Comparison of ENCODE assay signal across 15 cellular contexts in the genomic region with DNA sequence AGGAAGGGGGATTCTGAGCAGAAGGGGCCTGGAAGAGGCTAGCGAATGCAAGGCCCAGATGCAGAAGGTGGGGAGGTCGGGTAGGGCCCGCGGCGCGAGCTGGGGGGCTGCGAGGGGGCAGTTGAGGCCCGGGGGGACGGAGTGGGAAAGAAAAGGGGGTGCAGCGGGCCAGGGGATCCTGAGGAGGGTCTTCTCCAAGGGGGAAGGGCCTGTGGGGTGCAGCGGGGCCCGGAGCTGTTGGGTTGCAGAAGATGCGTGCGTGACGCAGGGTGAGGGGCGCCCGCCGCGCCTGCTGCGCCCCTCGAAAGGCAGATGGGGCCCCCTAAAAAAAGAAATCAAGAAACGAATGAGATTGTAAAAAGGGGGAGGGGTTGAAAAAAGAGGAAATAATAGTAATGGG. TPM values are rescaled to one million over a fixed set of nuclear protein-coding genes. Genes with fewer than 3 reads are reported as not detected.
DNase-seq lines count a peak whose midpoint lies in the region; ATAC-seq, FAIRE-seq and TF ChIP-seq lines count a peak whose summit lies in the region.
"Had no signal": no experiment of that assay in that cellular context is flagged by ENCODE, and none has a peak within 500 bp of the region (broad histone marks: within the 10 kb centered on the region; RNA-seq: fewer than 3 reads in every experiment).

No MANE protein-coding gene starts in this region.

- FAIRE-seq in GM19239 (lab: Jason Lieb, UNC) = no peak
- FAIRE-seq: A549 had no signal

- TF ChIP-seq CTCF in RWPE2 (IDR thresholded peaks at IDR 0.05; ENCODE audit: poor library complexity, severe bottlenecking) (no peak), esophagus squamous epithelium (IDR thresholded peaks at IDR 0.05) (no peak), stomach (IDR thresholded peaks at IDR 0.05) (no peak)

- H3K4me3 ChIP-seq in RWPE2 (ENCODE audit: severe bottlenecking) (peak overlapping the region; percentile 28), esophagus squamous epithelium (peak overlapping the region in 3 of 4 donors; percentile 28 to 61 (median 46)), stomach (peak overlapping the region; percentile 37 to 45 (median 42))
- H3K4me3 ChIP-seq: A549, body of pancreas had no signal

- no peak for TF ChIP-seq POLR2A in esophagus squamous epithelium (IDR thresholded peaks at IDR 0.05)
- no peak for TF ChIP-seq POLR2A in stomach (IDR thresholded peaks at IDR 0.05)

- TF ChIP-seq EP300 in stomach (IDR thresholded peaks at IDR 0.05) = no peak

- H3K27me3 ChIP-seq in RWPE2 (ENCODE audit: insufficient read depth, poor library complexity, severe bottlenecking) (no peaks in the 10 kb centered on the region), esophagus squamous epithelium (peaks cover 0 to 8% (median 0%) of the 10 kb centered on the region in 4 donors), stomach (peaks cover 0 to 18% (median 7%) of the 10 kb centered on the region in 3 donors)
- H3K27me3 ChIP-seq: body of pancreas, sigmoid colon had no signal

- H3K4me3 Mint-ChIP-seq in activated T-cell treated with anti-CD3 and anti-CD28 coated beads, Interleukin-2, amount 50 U/mL, for 4 hours = peak overlapping the region; percentile 51
- H3K4me3 Mint-ChIP-seq in activated T-cell treated with anti-CD3 and anti-CD28 coated beads, Interleukin-2, amount 50 U/mL, for 24 hours = no peak overlapping the region
- H3K4me3 Mint-ChIP-seq: type B pancreatic cell had no signal

- intact Hi-C loops in esophagus squamous epithelium (cut with DNase I) (no loop called here), stomach (cut with DNase I; ENCODE audit: low total_unique reads) (no loop called here)

- no peaks in the 10 kb centered on the region for H3K36me3 Mint-ChIP-seq in activated T-cell treated with anti-CD3 and anti-CD28 coated beads, Interleukin-2, amount 50 U/mL, for 4 hours (ENCODE audit: insufficient read depth)
- H3K36me3 Mint-ChIP-seq in activated T-cell treated with anti-CD3 and anti-CD28 coated beads, Interleukin-2, amount 50 U/mL, for 24 hours (ENCODE audit: low read depth) = no peaks in the 10 kb centered on the region
- H3K36me3 Mint-ChIP-seq: type B pancreatic cell had no signal

- no peaks in the 10 kb centered on the region for H3K9me3 ChIP-seq in RWPE2 (ENCODE audit: severe bottlenecking)
- H3K9me3 ChIP-seq in esophagus squamous epithelium = no peaks in the 10 kb centered on the region
- H3K9me3 ChIP-seq in stomach = no peaks in the 10 kb centered on the region
- H3K9me3 ChIP-seq: A549, body of pancreas, sigmoid colon had no signal

- H3K36me3 ChIP-seq in RWPE2 (ENCODE audit: low read depth) = no peaks in the 10 kb centered on the region
- no peaks in the 10 kb centered on the region for H3K36me3 ChIP-seq in esophagus squamous epithelium
- H3K36me3 ChIP-seq in stomach = no peaks in the 10 kb centered on the region
- H3K36me3 ChIP-seq: sigmoid colon had no signal

- H3K4me1 ChIP-seq in RWPE2 (ENCODE audit: insufficient read depth, poor library complexity, severe bottlenecking) (no peaks in the 10 kb centered on the region), esophagus squamous epithelium (peaks cover 0 to 13% (median 8%) of the 10 kb centered on the region in 3 donors), stomach (peaks cover 5 to 12% (median 9%) of the 10 kb centered on the region in 4 donors)
- H3K4me1 ChIP-seq: A549 had no signal

- H3K27ac ChIP-seq in RWPE2 (ENCODE audit: poor library complexity, severe bottlenecking) (no peak overlapping the region), esophagus squamous epithelium (no peak overlapping the region), stomach (peak overlapping the region in 1 of 5 donors; percentile 3)
- H3K27ac ChIP-seq: A549, body of pancreas had no signal

- DNase-seq in activated T-cell treated with anti-CD3 and anti-CD28 coated beads, Interleukin-2, amount 50 U/mL, for 4 hours = no peak
- DNase-seq in activated T-cell treated with anti-CD3 and anti-CD28 coated beads, Interleukin-2, amount 50 U/mL, for 24 hours = no peak
- DNase-seq in RWPE2 (ENCODE audit: low spot score) = no peak
- no peak for DNase-seq in esophagus squamous epithelium (lab: John Stamatoyannopoulos, UW)
- no peak for DNase-seq in stomach
- no peak for DNase-seq in GM19239 (ENCODE audit: insufficient read length, low spot score)
- DNase-seq in NCI-H1436 treated with DMSO at 0.1 percent for 48 hours (lab: John Stamatoyannopoulos, UW) = no peak
- DNase-seq: kidney glomerular epithelial cell, NCI-H69 had no signal

- H3K9me3 Mint-ChIP-seq in activated T-cell treated with anti-CD3 and anti-CD28 coated beads, Interleukin-2, amount 50 U/mL, for 4 hours = no peaks in the 10 kb centered on the region
- H3K9me3 Mint-ChIP-seq in activated T-cell treated with anti-CD3 and anti-CD28 coated beads, Interleukin-2, amount 50 U/mL, for 24 hours = no peaks in the 10 kb centered on the region
- H3K9me3 Mint-ChIP-seq: type B pancreatic cell had no signal

- WGBS in esophagus squamous epithelium, 2 donors = 62 to 79% methylated on average over 18 to 19 of the region's 22 CpGs
- 70 to 76% (median 72%) methylated on average over 13 to 22 of the region's 22 CpGs for WGBS in stomach, 5 donors

- H3K27ac Mint-ChIP-seq in activated T-cell treated with anti-CD3 and anti-CD28 coated beads, Interleukin-2, amount 50 U/mL, for 24 hours = no peak overlapping the region
- H3K27ac Mint-ChIP-seq: type B pancreatic cell had no signal

- peaks cover 2% of the 10 kb centered on the region for H3K27me3 Mint-ChIP-seq in activated T-cell treated with anti-CD3 and anti-CD28 coated beads, Interleukin-2, amount 50 U/mL, for 4 hours (ENCODE audit: low read depth)
- H3K27me3 Mint-ChIP-seq in activated T-cell treated with anti-CD3 and anti-CD28 coated beads, Interleukin-2, amount 50 U/mL, for 24 hours = no peaks in the 10 kb centered on the region
- H3K27me3 Mint-ChIP-seq: type B pancreatic cell had no signal

- H3K4me1 Mint-ChIP-seq in activated T-cell treated with anti-CD3 and anti-CD28 coated beads, Interleukin-2, amount 50 U/mL, for 4 hours (ENCODE audit: low read depth) = peaks cover 27% of the 10 kb centered on the region
- peaks cover 26% of the 10 kb centered on the region for H3K4me1 Mint-ChIP-seq in activated T-cell treated with anti-CD3 and anti-CD28 coated beads, Interleukin-2, amount 50 U/mL, for 24 hours (ENCODE audit: low read depth)

- ATAC-seq in activated T-cell treated with anti-CD3 and anti-CD28 coated beads, Interleukin-2, amount 50 U/mL, for 4 hours = no peak
- ATAC-seq in RWPE2 (ENCODE audit: low read depth) = no peak
- ATAC-seq in activated CD4-positive, CD25-positive, alpha-beta regulatory T cell treated with anti-CD3 and anti-CD28 coated beads, Interleukin-2, amount 50 U/mL, for 24 hours = no peak
- ATAC-seq: A549 had no signal

RNA-seq across cellular contexts. Expression of gene ZNF541, which starts 0.3 kb away (rescaled TPM):
- under 1 TPM; 0.11 to 0.22 (median 0.13) TPM for total RNA-seq in activated T-cell treated with anti-CD3 and anti-CD28 coated beads, Interleukin-2, amount 50 U/mL, for 4 hours
- under 1 TPM in 1 of 4 donors, not detected in 3; 0.04 TPM for total RNA-seq in esophagus squamous epithelium
- under 1 TPM in 1 of 5 donors, not detected in 4; 0.18 TPM for total RNA-seq in stomach
- under 1 TPM in 2 of 3 donors, not detected in 1; 0.08 to 0.19 TPM for polyA plus RNA-seq in stomach
- total RNA-seq: Daoy had no signal
- polyA plus RNA-seq: A549 had no signal

RNA-seq across cellular contexts. Expression of gene BICRA, which starts 36.3 kb away (rescaled TPM):
- 10 to 100 TPM; 11.8 to 16.3 (median 11.9) TPM for total RNA-seq in activated T-cell treated with anti-CD3 and anti-CD28 coated beads, Interleukin-2, amount 50 U/mL, for 4 hours
- total RNA-seq in esophagus squamous epithelium = 10 to 100 TPM in 1 of 4 donors, 1 to 10 TPM in 3; 1.1 to 17.5 (median 7.0) TPM
- 10 to 100 TPM in 4 of 5 donors, 1 to 10 TPM in 1; 8.3 to 13.4 (median 11.9) TPM for total RNA-seq in stomach
- 1 to 10 TPM; 2.7 to 4.2 (median 2.9) TPM for polyA plus RNA-seq in stomach

RNA-seq across cellular contexts. Expression of gene NAPA, which starts 57.8 kb away (rescaled TPM):
- total RNA-seq in activated T-cell treated with anti-CD3 and anti-CD28 coated beads, Interleukin-2, amount 50 U/mL, for 4 hours = 100 to 1,000 TPM in 2 of 3 donors, 10 to 100 TPM in 1; 94.5 to 106 (median 106) TPM
- total RNA-seq in esophagus squamous epithelium (100 to 1,000 TPM; 106 to 178 (median 125) TPM), stomach (100 to 1,000 TPM in 3 of 5 donors, 10 to 100 TPM in 2; 46.1 to 170 (median 139) TPM)
- 100 to 1,000 TPM in 2 of 3 donors, 10 to 100 TPM in 1; 91.1 to 107 (median 105) TPM for polyA plus RNA-seq in stomach
